Comparison of ENCODE assay signal across 8 cellular contexts in the genomic region with DNA sequence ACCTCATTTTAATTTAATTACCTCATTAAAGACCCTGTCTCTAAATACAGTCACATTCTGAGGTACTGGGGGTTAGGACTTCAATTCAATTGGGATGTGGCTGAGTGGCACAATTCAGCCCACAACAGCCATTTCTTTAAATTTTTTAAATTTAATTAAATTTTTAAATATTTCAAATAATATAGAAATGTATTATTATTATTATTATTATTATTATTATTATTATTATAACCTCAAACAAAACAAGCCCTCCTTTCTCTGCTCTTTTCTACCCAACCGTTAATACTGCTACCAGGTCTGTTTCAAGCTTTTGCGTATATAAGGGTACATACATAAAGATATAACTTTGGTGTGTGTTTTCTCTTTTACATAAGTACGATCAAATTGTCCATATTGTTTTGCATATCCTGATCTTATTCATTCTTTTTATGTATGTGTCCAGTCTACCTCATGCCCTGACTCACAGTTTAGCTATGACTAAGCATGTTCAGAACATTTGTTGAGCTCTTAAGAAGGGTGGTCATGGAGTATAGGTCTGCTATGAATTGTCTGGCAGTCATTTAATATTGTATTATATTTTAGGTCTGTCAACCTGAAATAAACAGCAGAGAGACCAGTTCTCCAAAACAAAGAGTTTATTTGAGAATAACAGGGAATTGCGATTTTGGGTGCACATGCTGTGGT. TPM values are rescaled to one million over a fixed set of nuclear protein-coding genes. Genes with fewer than 3 reads are reported as not detected.
DNase-seq lines count a peak whose midpoint lies in the region; ATAC-seq lines count a peak whose summit lies in the region.

No MANE protein-coding gene starts in this region.

- peak; percentile 90 for ATAC-seq in GM19035 (IDR thresholded peaks at IDR 0.05; ENCODE audit: unreplicated experiment)
- ATAC-seq in HG02884 (IDR thresholded peaks at IDR 0.05; ENCODE audit: unreplicated experiment) = peak; percentile 94
- ATAC-seq in left cardiac atrium = no peak

- DNase-seq in EL = peak; percentile 53
- DNase-seq in RPMI7951 (ENCODE audit: low read depth) = peak; percentile 52
- DNase-seq in SW 1271 (lab: John Stamatoyannopoulos, UW) = no peak
- DNase-seq in anterior cingulate cortex (lab: John Stamatoyannopoulos, UW) = no peak
- DNase-seq in NCI-H2081 treated with DMSO at 0.1 percent for 48 hours (lab: John Stamatoyannopoulos, UW) = no peak
- DNase-seq in left cardiac atrium = no peak

- intact Hi-C loops in left cardiac atrium (cut with DNase I) = loop anchor here in 1 of 2 donors (10.0 kb wide), 1 partner anchor 97 kb away; no protein-coding TSS in a partner anchor

RNA-seq across cellular contexts. Expression of gene RAB14, which starts 16.1 kb away (rescaled TPM):
- total RNA-seq in RPMI7951 (2014; rRNA removed; shearing (Covaris generic)) = 25.1 and 34.5 TPM in 2 replicates
- total RNA-seq in left cardiac atrium = 10 to 100 TPM; 44.1 to 49.3 TPM

RNA-seq across cellular contexts. Expression of gene GSN, which starts 50.2 kb away (rescaled TPM):
- total RNA-seq in RPMI7951 (2014; rRNA removed; shearing (Covaris generic)) = 229 and 317 TPM in 2 replicates
- total RNA-seq in left cardiac atrium = 1,000 to 10,000 TPM in 1 of 2 donors, 100 to 1,000 TPM in 1; 881 to 1,287 TPM

Comparison
In these comparisons a context has a peak if more than half of its experiments do, and no peak if none do; other contexts are left out.
1. DNase-seq: peak in EL (single experiment) and RPMI7951 (single experiment); none in SW 1271 (0 of 2), anterior cingulate cortex (0 of 58), NCI-H2081 treated with DMSO at 0.1 percent for 48 hours (single experiment) and left cardiac atrium (single experiment).
2. ATAC-seq: peak in GM19035 (single experiment) and HG02884 (single experiment); none in left cardiac atrium (0 of 2).